13 cellular contexts compared by ENCODE assay signal in the genomic region with DNA sequence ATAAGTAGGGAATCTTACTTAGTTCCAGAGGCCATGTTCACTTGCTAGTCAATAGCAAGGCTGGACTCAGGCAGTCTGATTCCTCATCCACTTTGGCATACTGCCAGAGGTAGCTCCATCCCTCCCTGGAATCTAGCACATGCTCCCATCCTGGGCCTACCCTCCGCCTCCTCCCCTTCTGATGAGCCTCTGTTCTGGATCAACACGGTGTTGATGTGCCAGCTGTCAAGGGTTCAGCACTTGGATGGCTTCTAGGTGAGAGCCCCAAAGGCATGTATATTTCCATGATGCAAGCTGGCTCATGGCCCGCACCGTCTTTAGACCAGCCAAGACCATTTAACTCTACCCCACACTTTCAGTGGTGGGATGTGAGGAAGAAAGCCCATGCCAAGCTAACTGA. TPM values are rescaled to one million over a fixed set of nuclear protein-coding genes. Genes with fewer than 3 reads are reported as not detected.
DNase-seq lines count a peak whose midpoint lies in the region; ATAC-seq, FAIRE-seq and TF ChIP-seq lines count a peak whose summit lies in the region.
"Had no signal": no experiment of that assay in that cellular context is flagged by ENCODE, and none has a peak within 500 bp of the region (broad histone marks: within the 10 kb centered on the region; RNA-seq: fewer than 3 reads in every experiment).

No MANE protein-coding gene starts in this region.

- H3K27me3 ChIP-seq in upper lobe of right lung, result no peaks in the 10 kb centered on the region
- H3K27me3 ChIP-seq: testis had no signal

- intact Hi-C loops in left cardiac atrium (cut with DNase I), result no loop called here
- intact Hi-C loops in upper lobe of right lung (cut with DNase I), result no loop called here
- intact Hi-C loops in CD14-positive monocyte (cut with micrococcal nuclease), result no loop called here

- no peaks in the 10 kb centered on the region for H3K36me3 Mint-ChIP-seq in CD14-positive monocyte
- no peaks in the 10 kb centered on the region for H3K36me3 Mint-ChIP-seq in activated naive CD4-positive, alpha-beta T cell treated with anti-CD3 and anti-CD28 coated beads, Interleukin-2, amount 10 ng/mL, durations not matched to agents 7 days and 5 days

- H3K4me1 ChIP-seq in upper lobe of right lung, result peaks cover 12% of the 10 kb centered on the region

- no peaks in the 10 kb centered on the region for H3K4me1 Mint-ChIP-seq in CD14-positive monocyte
- no peaks in the 10 kb centered on the region for H3K4me1 Mint-ChIP-seq in activated naive CD4-positive, alpha-beta T cell treated with anti-CD3 and anti-CD28 coated beads, Interleukin-2, amount 10 ng/mL, durations not matched to agents 7 days and 5 days
- H3K4me1 Mint-ChIP-seq: activated naive CD8-positive, alpha-beta T cell treated with anti-CD3 and anti-CD28 coated beads for 36 hours had no signal

- no peaks in the 10 kb centered on the region for H3K9me3 ChIP-seq in upper lobe of right lung
- H3K9me3 ChIP-seq: testis had no signal

- peaks cover 2 to 4% (median 3%) of the 10 kb centered on the region in 3 donors for H3K27me3 Mint-ChIP-seq in CD14-positive monocyte (ENCODE audit: low read depth in 3 of 3)
- H3K27me3 Mint-ChIP-seq in activated naive CD4-positive, alpha-beta T cell treated with anti-CD3 and anti-CD28 coated beads, Interleukin-2, amount 10 ng/mL, durations not matched to agents 7 days and 5 days, result peaks cover 10% of the 10 kb centered on the region
- H3K27me3 Mint-ChIP-seq: activated naive CD8-positive, alpha-beta T cell treated with anti-CD3 and anti-CD28 coated beads for 36 hours had no signal

- TF ChIP-seq POLR2A in GM12892 (IDR thresholded peaks at IDR 0.05; ENCODE audit: low read depth, low read length), result no peak

- H3K9me3 Mint-ChIP-seq in CD14-positive monocyte, result peaks cover 0 to 4% (median 0%) of the 10 kb centered on the region in 7 donors
- H3K9me3 Mint-ChIP-seq in activated naive CD4-positive, alpha-beta T cell treated with anti-CD3 and anti-CD28 coated beads, Interleukin-2, amount 10 ng/mL, durations not matched to agents 7 days and 5 days, result no peaks in the 10 kb centered on the region
- H3K9me3 Mint-ChIP-seq: activated naive CD8-positive, alpha-beta T cell treated with anti-CD3 and anti-CD28 coated beads for 36 hours had no signal

- no peak overlapping the region for H3K27ac Mint-ChIP-seq in CD14-positive monocyte
- H3K27ac Mint-ChIP-seq in activated naive CD4-positive, alpha-beta T cell treated with anti-CD3 and anti-CD28 coated beads, Interleukin-2, amount 10 ng/mL, durations not matched to agents 7 days and 5 days, result no peak overlapping the region
- H3K27ac Mint-ChIP-seq: activated naive CD8-positive, alpha-beta T cell treated with anti-CD3 and anti-CD28 coated beads for 36 hours had no signal

- TF ChIP-seq CTCF in upper lobe of right lung (IDR thresholded peaks at IDR 0.05) (no peak), CD14-positive monocyte (IDR thresholded peaks at IDR 0.05) (no peak)

- H3K4me3 ChIP-seq in upper lobe of right lung, result no peak overlapping the region
- H3K4me3 ChIP-seq: testis had no signal

- no peak overlapping the region for H3K27ac ChIP-seq in upper lobe of right lung
- H3K27ac ChIP-seq: testis had no signal

- no peak overlapping the region for H3K4me3 Mint-ChIP-seq in CD14-positive monocyte
- no peak overlapping the region for H3K4me3 Mint-ChIP-seq in activated naive CD4-positive, alpha-beta T cell treated with anti-CD3 and anti-CD28 coated beads, Interleukin-2, amount 10 ng/mL, durations not matched to agents 7 days and 5 days
- H3K4me3 Mint-ChIP-seq: activated naive CD8-positive, alpha-beta T cell treated with anti-CD3 and anti-CD28 coated beads for 36 hours had no signal

- CTCF ChIA-PET in activated naive CD4-positive, alpha-beta T cell treated with anti-CD3 and anti-CD28 coated beads, Interleukin-2, amount 10 ng/mL, durations not matched to agents 7 days and 5 days (lab: Charles Lee), result no interaction called here

- DNase-seq in NCI-H748 (lab: John Stamatoyannopoulos, UW; ENCODE audit: unreplicated experiment) (peak; percentile 75), NCI-H748 treated with DMSO at 0.1 percent for 48 hours (lab: John Stamatoyannopoulos, UW) (no peak), NCI-H82 (lab: John Stamatoyannopoulos, UW) (peak; percentile 98), left cardiac atrium (peak; percentile 73), upper lobe of right lung (no peak), GM12892 (ENCODE audit: insufficient read length) (no peak), CD14-positive monocyte (ENCODE audit: low spot score) (no peak)
- DNase-seq in activated naive CD4-positive, alpha-beta T cell treated with anti-CD3 and anti-CD28 coated beads, Interleukin-2, amount 10 ng/mL, durations not matched to agents 7 days and 5 days, result no peak
- DNase-seq: activated naive CD8-positive, alpha-beta T cell treated with anti-CD3 and anti-CD28 coated beads for 36 hours; COR-L47; mammary epithelial cell; occipital lobe; testis had no signal

- ATAC-seq in left cardiac atrium (peak; percentile 75 to 83), upper lobe of right lung (peak; percentile 27)

- H3K36me3 ChIP-seq in upper lobe of right lung, result no peaks in the 10 kb centered on the region

- FAIRE-seq in GM12892 (lab: Jason Lieb, UNC), result no peak

RNA-seq across cellular contexts. Expression of gene ZMYND12, which starts 36.4 kb away (rescaled TPM):
- total RNA-seq in left cardiac atrium (under 1 TPM; 0.31 to 0.65 TPM), upper lobe of right lung (1.9 TPM)
- polyA plus RNA-seq in GM12892 (2012; ENCODE audit: missing spikeins), result 1.4 TPM
- 1 to 10 TPM; 1.2 to 1.3 TPM for polyA plus RNA-seq in CD14-positive monocyte
- total RNA-seq: occipital lobe had no signal

RNA-seq across cellular contexts. Expression of gene PPCS, which starts 36.9 kb away (rescaled TPM):
- total RNA-seq in left cardiac atrium (10 to 100 TPM; 33.5 to 36.8 TPM), upper lobe of right lung (52.8 TPM)
- polyA plus RNA-seq in GM12892 (2012; ENCODE audit: missing spikeins), result 70.9 TPM
- 100 to 1,000 TPM; 176 to 182 TPM for polyA plus RNA-seq in CD14-positive monocyte

RNA-seq across cellular contexts. Expression of gene RIMKLA, which starts 38.9 kb away (rescaled TPM):
- total RNA-seq in left cardiac atrium (1 to 10 TPM; 6.3 to 7.9 TPM), upper lobe of right lung (10.4 TPM)
- 5.5 TPM for polyA plus RNA-seq in GM12892 (2012; ENCODE audit: missing spikeins)
- not detected for polyA plus RNA-seq in CD14-positive monocyte
- total RNA-seq: mammary epithelial cell had no signal

RNA-seq across cellular contexts. Expression of gene CCDC30, which starts 43.6 kb away (rescaled TPM):
- total RNA-seq in left cardiac atrium (1 to 10 TPM; 1.4 to 2.3 TPM), upper lobe of right lung (5.0 TPM)
- 1.6 TPM for polyA plus RNA-seq in GM12892 (2012; ENCODE audit: missing spikeins)
- polyA plus RNA-seq in CD14-positive monocyte, result 1 to 10 TPM; 1.2 to 1.5 TPM

Comparison
In these comparisons a context has a peak if more than half of its experiments do, and no peak if none do; other contexts are left out.
1. DNase-seq: peak in NCI-H748 (single experiment), NCI-H82 (single experiment) and left cardiac atrium (single experiment); none in NCI-H748 treated with DMSO at 0.1 percent for 48 hours (single experiment), upper lobe of right lung (single experiment), GM12892 (single experiment), CD14-positive monocyte (single experiment) and activated naive CD4-positive, alpha-beta T cell treated with anti-CD3 and anti-CD28 coated beads, Interleukin-2, amount 10 ng/mL, durations not matched to agents 7 days and 5 days (single experiment).